8 cellular contexts compared by ENCODE assay signal in the genomic region with DNA sequence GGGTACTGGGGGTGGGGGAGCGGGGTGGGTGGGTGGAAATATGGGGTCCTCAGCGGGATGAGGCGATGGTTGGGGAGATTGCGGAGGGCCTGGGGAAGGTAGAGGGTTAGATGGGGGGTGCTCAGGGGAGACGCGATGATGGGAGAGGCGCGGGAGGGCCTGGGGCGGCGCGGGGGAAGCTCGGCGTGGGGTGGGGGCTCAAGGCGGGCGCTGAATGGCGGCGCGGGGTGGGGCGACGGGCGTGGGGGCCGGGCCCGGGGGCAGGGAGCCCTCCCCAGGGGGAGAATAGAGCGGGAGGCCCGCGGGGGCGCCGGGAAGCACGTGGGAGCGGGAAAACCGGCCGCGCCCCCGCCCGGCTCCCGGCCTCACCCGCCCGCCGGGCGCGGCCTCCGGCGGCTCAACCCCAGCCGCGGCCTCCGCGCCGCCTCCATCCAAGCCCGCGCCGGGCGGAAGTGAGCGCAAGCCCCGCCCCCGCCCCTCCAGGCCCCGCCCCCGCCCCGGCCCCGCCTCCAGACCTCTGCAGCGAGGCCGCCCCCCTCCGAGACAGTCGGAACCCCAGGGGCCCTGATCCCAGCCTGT. TPM values are rescaled to one million over a fixed set of nuclear protein-coding genes. Genes with fewer than 3 reads are reported as not detected.
A peak's percentile ranks its signal among the peaks of the same experiment; 100 is the strongest.
DNase-seq lines count a peak whose midpoint lies in the region; ATAC-seq and TF ChIP-seq lines count a peak whose summit lies in the region.

A gene with protein sequence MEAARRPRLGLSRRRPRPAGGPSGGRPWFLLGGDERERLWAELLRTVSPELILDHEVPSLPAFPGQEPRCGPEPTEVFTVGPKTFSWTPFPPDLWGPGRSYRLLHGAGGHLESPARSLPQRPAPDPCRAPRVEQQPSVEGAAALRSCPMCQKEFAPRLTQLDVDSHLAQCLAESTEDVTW (minus strand): TSS at position 454 of the 579 bp plus-strand sequence. CDS start 23 bp downstream, at position 431.

- intact Hi-C loops in thyroid gland (cut with DNase I), result loop anchor here (2.0 to 10.0 kb wide), 2 partner anchors 188 to 330 kb away; a partner anchor contains a TSS

- H3K9me3 ChIP-seq in neural progenitor cell (ENCODE audit: low read depth) (no peaks in the 10 kb centered on the region), thyroid gland (no peaks in the 10 kb centered on the region)

- no peaks in the 10 kb centered on the region for H3K9me3 Mint-ChIP-seq in neural progenitor cell

- peaks cover 24% of the 10 kb centered on the region for H3F3A ChIP-seq in neural progenitor cell (ENCODE audit: low read depth)

- H3K4me1 ChIP-seq in neural progenitor cell (peaks cover 22% of the 10 kb centered on the region), thyroid gland (peaks cover 51 to 61% of the 10 kb centered on the region in 2 donors)

- TF ChIP-seq POLR2A in thyroid gland (IDR thresholded peaks at IDR 0.05), result peak in 1 of 2 donors; percentile 32

- H3K27me3 ChIP-seq in neural progenitor cell (no peaks in the 10 kb centered on the region), thyroid gland (no peaks in the 10 kb centered on the region)

- H3K4me3 Mint-ChIP-seq in neural progenitor cell, result peak within 1 kb of the TSS; percentile 88

- peak; percentile 57 for ATAC-seq in GM18511 (IDR thresholded peaks at IDR 0.05; ENCODE audit: unreplicated experiment)
- ATAC-seq in HG02943 (IDR thresholded peaks at IDR 0.05; ENCODE audit: low read depth, unreplicated experiment), result peak; percentile 39

- 4 to 8% methylated on average over 2 to 12 of the region's 63 CpGs for WGBS in thyroid gland, 2 donors

- no peak for TF ChIP-seq CTCF in AG09309 (IDR thresholded peaks at IDR 0.05; ENCODE audit: control insufficient read depth, insufficient read depth, low read depth, low read length, missing control alignments)
- no peak for TF ChIP-seq CTCF in foreskin fibroblast (IDR thresholded peaks at IDR 0.05; ENCODE audit: low read depth, low read length)
- no peak for TF ChIP-seq CTCF in neural progenitor cell (IDR thresholded peaks at IDR 0.05)
- no peak for TF ChIP-seq CTCF in thyroid gland (IDR thresholded peaks at IDR 0.05)

- H3K36me3 ChIP-seq in neural progenitor cell (no peaks in the 10 kb centered on the region), thyroid gland (no peaks in the 10 kb centered on the region)

- H3K27me3 Mint-ChIP-seq in neural progenitor cell (ENCODE audit: insufficient read depth, low read depth), result peaks cover 3% of the 10 kb centered on the region

- peaks cover 21% of the 10 kb centered on the region for H3K4me1 Mint-ChIP-seq in neural progenitor cell

- H3K36me3 Mint-ChIP-seq in neural progenitor cell, result peaks cover 2% of the 10 kb centered on the region

- peak within 1 kb of the TSS; percentile 92 for H2AFZ ChIP-seq in neural progenitor cell (replicated peaks)

- H4K20me1 ChIP-seq in neural progenitor cell (ENCODE audit: low read depth), result peaks cover 40% of the 10 kb centered on the region

- H3K27ac Mint-ChIP-seq in neural progenitor cell, result peak within 1 kb of the TSS; percentile 96

- H3K4me3 ChIP-seq in AG09309 (ENCODE audit: control insufficient read depth, low read depth, low read length) (peak within 1 kb of the TSS; percentile 67), foreskin fibroblast (ENCODE audit: low read depth in 1 of 2, low read length in 2 of 2) (peak within 1 kb of the TSS; percentile 58 to 69), neural progenitor cell (peak within 1 kb of the TSS; percentile 64), thyroid gland (replicated peaks in 1 of 3) (peak within 1 kb of the TSS in 2 of 3 donors; percentile 55 to 59)

- H3K4me2 ChIP-seq in neural progenitor cell, result peak within 1 kb of the TSS; percentile 99

- H3K27ac ChIP-seq in neural progenitor cell, result peak within 1 kb of the TSS; percentile 50
- H3K27ac ChIP-seq in thyroid gland, result peak within 1 kb of the TSS; percentile 88 to 98 (median 92)

- H3K79me2 ChIP-seq in neural progenitor cell (ENCODE audit: low read depth), result peaks cover 28% of the 10 kb centered on the region

- peak within 1 kb of the TSS; percentile 43 for H3K9ac ChIP-seq in neural progenitor cell

- DNase-seq in AG09309 (ENCODE audit: low read depth) (no peak), NCI-H510A (lab: John Stamatoyannopoulos, UW) (peak; percentile 61), activated gamma-delta T cell (lab: John Stamatoyannopoulos, UW) (peak; percentile 70), foreskin fibroblast (peak; percentile 50 to 84), neural progenitor cell (ENCODE audit: low spot score) (peak; percentile 88), thyroid gland (no peak)

RNA-seq across cellular contexts. Expression of the gene that starts here (rescaled TPM):
- total RNA-seq in neural progenitor cell (ENCODE audit: low replicate concordance) (11.3 and 68.2 TPM in 2 replicates), thyroid gland (10 to 100 TPM; 42.2 to 82.2 (median 50.2) TPM)

Comparison
In these comparisons a context has a peak if more than half of its experiments do, and no peak if none do; other contexts are left out.
1. DNase-seq: peak in NCI-H510A (single experiment), activated gamma-delta T cell (single experiment), foreskin fibroblast (2 of 2) and neural progenitor cell (single experiment); none in AG09309 (single experiment) and thyroid gland (0 of 2).
2. Peak in every context shown above with its lines, with median percentiles within 50 percentile points of each other: H3K4me3 ChIP-seq.